8 cellular contexts compared by ENCODE assay signal in genomic region chr2:241734467-241735208, GRCh38. TPM values are rescaled to one million over a fixed set of nuclear protein-coding genes. Genes with fewer than 3 reads are reported as not detected.
DNase-seq lines count a peak whose midpoint lies in the region; ATAC-seq and TF ChIP-seq lines count a peak whose summit lies in the region.

TSS of gene D2HGDH (plus strand) at chr2:241734630. CDS start at chr2:241735225, 595 bp downstream.

- intact Hi-C loops in left ventricle myocardium superior (cut with micrococcal nuclease) = no loop called here

- peak; percentile 99 for DNase-seq in GM13977 (ENCODE audit: low spot score)
- peak; percentile 54 for DNase-seq in NCI-H1694 (lab: John Stamatoyannopoulos, UW)
- DNase-seq in T-helper 2 cell = peak; percentile 87 to 95 (median 88)
- peak; percentile 11 to 97 (median 85) for DNase-seq in amygdala (lab: John Stamatoyannopoulos, UW)
- peak; percentile 98 for DNase-seq in left ventricle myocardium superior
- DNase-seq in pulmonary artery endothelial cell (ENCODE audit: low read depth, low spot score) = no peak

- TF ChIP-seq CTCF in GM13977 (IDR thresholded peaks at IDR 0.05; ENCODE audit: extremely low read depth, insufficient read depth, missing control alignments) = no peak

- H3K36me3 ChIP-seq in urinary bladder (ENCODE audit: insufficient read depth) = no peaks in the 10 kb centered on the region

- peaks cover 2% of the 10 kb centered on the region for H3K4me1 ChIP-seq in urinary bladder (ENCODE audit: insufficient read depth)

- ATAC-seq in HG02870 (IDR thresholded peaks at IDR 0.05; ENCODE audit: unreplicated experiment) = peak; percentile 72
- ATAC-seq in left ventricle myocardium superior = peak; percentile 94

- in situ Hi-C loops in GM13977 (cut with MboI; ENCODE audit: low pct_unique_long_range_greater_than_20kb, low sequenced_read_pairs, unreplicated experiment) = no loop called here

- WGBS in urinary bladder = under 1% methylated on average over 96 of the region's 98 CpGs

- peak within 1 kb of the TSS; percentile 81 for H3K4me3 ChIP-seq in urinary bladder (ENCODE audit: low read depth, low read length)

- peak within 1 kb of the TSS; percentile 86 for H3K27ac ChIP-seq in urinary bladder (ENCODE audit: low read depth)

RNA-seq across cellular contexts. Expression of gene D2HGDH, which starts in this region (rescaled TPM):
- total RNA-seq in left ventricle myocardium superior (19.2 TPM), pulmonary artery endothelial cell (10.7 and 12.3 TPM in 2 replicates), urinary bladder (9.7 TPM)
- 25.9 TPM for polyA plus RNA-seq in urinary bladder
